ENCODE assay signal across 7 cellular contexts in the genomic region with DNA sequence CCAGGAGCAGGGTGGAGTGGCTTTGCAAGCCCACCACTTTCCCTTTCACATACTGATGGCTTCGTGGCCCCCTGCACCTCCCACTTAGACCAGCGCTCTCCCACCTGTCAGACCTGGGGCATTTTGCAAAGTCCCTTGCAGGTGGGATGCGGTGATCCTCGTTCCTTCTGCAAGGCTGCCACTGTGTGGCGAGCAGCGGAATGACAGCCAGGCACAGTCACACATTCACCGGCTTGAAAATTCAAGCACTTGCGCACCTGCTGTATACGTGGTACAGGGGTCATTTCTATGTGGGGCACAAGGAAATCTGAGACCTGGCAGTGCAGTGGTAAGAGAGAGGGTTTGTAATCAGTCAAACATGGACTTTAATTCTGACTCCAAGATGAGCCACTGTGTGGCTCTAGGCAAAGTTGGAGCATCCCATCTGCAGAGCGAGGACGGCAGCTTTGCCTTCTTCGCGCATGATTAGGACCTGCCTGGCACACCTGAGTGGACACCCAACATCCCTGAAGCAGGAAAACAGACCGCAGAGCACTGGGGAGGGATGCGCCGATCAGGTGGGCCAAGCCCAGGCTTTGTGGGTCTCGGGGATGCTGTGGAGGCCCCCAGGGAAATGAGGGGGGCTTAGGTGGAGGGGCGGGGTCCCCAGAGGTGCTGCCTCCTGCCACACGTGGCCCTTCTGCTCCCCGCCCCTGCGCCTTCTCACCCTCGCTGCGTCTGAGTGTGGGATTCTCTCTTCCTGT. TPM values are rescaled to one million over a fixed set of nuclear protein-coding genes. Genes with fewer than 3 reads are reported as not detected.
A peak's percentile ranks its signal among the peaks of the same experiment; 100 is the strongest.
DNase-seq lines count a peak whose midpoint lies in the region; ATAC-seq and TF ChIP-seq lines count a peak whose summit lies in the region.

No MANE protein-coding gene starts in this region.

- no peak overlapping the region for H3K27ac Mint-ChIP-seq in T-helper 2 cell treated with Interferon-gamma antibody and Interleukin-4, amounts not matched to agents 5 μg/mL and 100 μg/mL, for 36 hours

- no peaks in the 10 kb centered on the region for H3K36me3 Mint-ChIP-seq in T-helper 2 cell treated with Interferon-gamma antibody and Interleukin-4, amounts not matched to agents 5 μg/mL and 100 μg/mL, for 36 hours (ENCODE audit: low read depth)

- H3K4me3 Mint-ChIP-seq in T-helper 2 cell treated with Interferon-gamma antibody and Interleukin-4, amounts not matched to agents 5 μg/mL and 100 μg/mL, for 36 hours = no peak overlapping the region

- DNase-seq in M059J (ENCODE audit: low read depth) (peak; percentile 42), T47D (ENCODE audit: low read depth in 1 of 2, low spot score in 1 of 2) (peak; percentile 56 to 57), left colon (peak in 1 of 2 donors; percentile 47), amniotic stem cell (lab: John Stamatoyannopoulos, UW) (no peak)
- peak; percentile 28 for DNase-seq in T-helper 2 cell treated with Interferon-gamma antibody and Interleukin-4, amounts not matched to agents 5 μg/mL and 100 μg/mL, for 36 hours (ENCODE audit: low spot score)
- DNase-seq in stimulated activated CD4-positive, alpha-beta T cell treated with anti-CD3 and anti-CD28 coated beads, Interleukin-4, amount 100 ng/mL, for 48 hours (ENCODE audit: low read depth in 2 of 2) = peak; percentile 28 to 44

- H3K9me3 Mint-ChIP-seq in T-helper 2 cell treated with Interferon-gamma antibody and Interleukin-4, amounts not matched to agents 5 μg/mL and 100 μg/mL, for 36 hours = peaks cover 4% of the 10 kb centered on the region

- intact Hi-C loops in left colon (cut with DNase I, micrococcal nuclease) = no loop called here

- in situ Hi-C loops in T47D (cut with HindIII; ENCODE audit: low pct_unique_long_range_greater_than_20kb, low sequenced_read_pairs) = no loop called here

- peaks cover 4% of the 10 kb centered on the region for H3K4me1 Mint-ChIP-seq in T-helper 2 cell treated with Interferon-gamma antibody and Interleukin-4, amounts not matched to agents 5 μg/mL and 100 μg/mL, for 36 hours (ENCODE audit: low read depth)

- peak; percentile 60 for TF ChIP-seq CTCF in GM12801 (IDR thresholded peaks at IDR 0.05; ENCODE audit: extremely low read depth, insufficient read length)

- H3K27me3 Mint-ChIP-seq in T-helper 2 cell treated with Interferon-gamma antibody and Interleukin-4, amounts not matched to agents 5 μg/mL and 100 μg/mL, for 36 hours (ENCODE audit: low read depth) = peaks cover 14% of the 10 kb centered on the region

- peak; percentile 74 for ATAC-seq in left colon

RNA-seq across cellular contexts. Expression of gene TMEM51, which starts 53.0 kb away (rescaled TPM):
- 18.7 and 22.2 TPM in 2 replicates for total RNA-seq in M059J (2014; rRNA removed; shearing (Covaris generic))
- 10 to 100 TPM; 23.4 to 27.4 TPM for total RNA-seq in left colon
